21 cellular contexts compared by ENCODE assay signal in the genomic region with DNA sequence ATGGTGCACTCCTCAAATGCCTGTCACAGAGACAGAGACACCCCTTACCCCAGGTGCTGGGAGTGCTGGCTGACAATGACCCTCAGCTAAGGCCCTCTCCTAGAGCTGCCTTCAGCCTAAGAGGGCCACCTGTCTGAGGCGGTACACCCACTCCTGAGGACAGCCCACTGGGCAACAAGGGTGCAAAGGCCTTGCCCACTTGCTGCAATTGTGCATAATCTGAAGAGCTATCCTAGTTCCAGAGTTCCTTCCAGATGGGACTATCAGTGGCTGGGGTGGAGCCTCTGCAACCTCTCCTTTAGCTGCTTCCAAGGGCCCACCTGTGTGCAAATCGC.
DNase-seq lines count a peak whose midpoint lies in the region; ATAC-seq, FAIRE-seq and TF ChIP-seq lines count a peak whose summit lies in the region.
"Had no signal": no experiment of that assay in that cellular context is flagged by ENCODE, and none has a peak within 500 bp of the region (broad histone marks: within the 10 kb centered on the region; RNA-seq: fewer than 3 reads in every experiment).

No MANE protein-coding gene starts in this region.

- H2BK12ac ChIP-seq in H1 (ENCODE audit: low read depth, low read length) = no peak overlapping the region

- intact Hi-C loops in spleen (cut with DNase I; ENCODE audit: low total_unique reads) = no loop called here

- H3K4me3 ChIP-seq in BLaER1 (no peak overlapping the region), DOHH2 (ENCODE audit: low read length) (no peak overlapping the region), H1 (ENCODE audit: extremely low read depth in 1 of 4, insufficient read depth in 2 of 4, low read depth in 3 of 4, low read length in 4 of 4) (no peak overlapping the region), spleen (no peak overlapping the region)
- H3K4me3 ChIP-seq: SJCRH30, upper lobe of right lung had no signal

- H3K36me3 Mint-ChIP-seq in T-helper 17 cell (ENCODE audit: low read depth) = peaks cover 15% of the 10 kb centered on the region

- H3K9ac ChIP-seq in BLaER1 = no peak overlapping the region; the same call in 1 of the 2 replicates
- no peak overlapping the region for H3K9ac ChIP-seq in H1 (replicated peaks in 1 of 4; ENCODE audit: extremely low read depth in 1 of 4, low read depth in 3 of 4, low read length in 3 of 4)

- POLR2A ChIA-PET in H1 (lab: Charles Lee; ENCODE audit: partially characterized antibody) = interaction anchor here (0.9 to 1.1 kb wide), 3 partner anchors 11 to 87 kb away, joined by 3 read pairs; partner anchors contain the start of gene PREX1

- TF ChIP-seq EP300 in H1 (IDR thresholded peaks at IDR 0.05; ENCODE audit: borderline replicate concordance in 1 of 2, low read depth in 2 of 2, low read length in 2 of 2) = no peak

- H4K91ac ChIP-seq in H1 (replicated peaks; ENCODE audit: insufficient read length, low read length) = no peak overlapping the region

- no peak for TF ChIP-seq POLR2A in H1 (IDR thresholded peaks at IDR 0.05; ENCODE audit: control extremely low read depth in 1 of 2, low read depth in 2 of 2, low read length in 2 of 2)
- no peak for TF ChIP-seq POLR2A in spleen (IDR thresholded peaks at IDR 0.05)

- H3K79me2 ChIP-seq in DOHH2 (ENCODE audit: control insufficient read depth, low read length) (no peaks in the 10 kb centered on the region), H1 (ENCODE audit: control insufficient read depth in 1 of 2, insufficient read depth in 2 of 2, low read length in 2 of 2) (no peaks in the 10 kb centered on the region)

- H2BK20ac ChIP-seq in H1 (ENCODE audit: low read length) = no peak overlapping the region

- no peak overlapping the region for H3K56ac ChIP-seq in H1 (replicated peaks; ENCODE audit: insufficient read length, low read depth, low read length)

- no peak overlapping the region for H3K4ac ChIP-seq in H1 (replicated peaks; ENCODE audit: insufficient read length, low read depth, low read length)

- H2BK5ac ChIP-seq in H1 (ENCODE audit: low read depth, low read length) = peak overlapping the region; percentile 79

- no peak for ATAC-seq in T-helper 17 cell
- ATAC-seq: sciatic nerve, upper lobe of right lung had no signal

- H3K36me3 ChIP-seq in BLaER1 = no peaks in the 10 kb centered on the region
- H3K36me3 ChIP-seq in DOHH2 (ENCODE audit: control insufficient read depth, low read length) = no peaks in the 10 kb centered on the region
- no peaks in the 10 kb centered on the region for H3K36me3 ChIP-seq in H1 (ENCODE audit: control insufficient read depth in 2 of 4, insufficient read depth in 4 of 4, low read length in 3 of 4)
- peaks cover 0 to 95% (median 39%) of the 10 kb centered on the region in 6 donors for H3K36me3 ChIP-seq in spleen
- H3K36me3 ChIP-seq: upper lobe of right lung had no signal

- H3K23ac ChIP-seq in H1 (ENCODE audit: insufficient read length) = no peak overlapping the region

- TF ChIP-seq CTCF in DOHH2 (IDR thresholded peaks at IDR 0.05; ENCODE audit: low read depth, low read length, poor library complexity, severe bottlenecking) (no peak), H1 (IDR thresholded peaks at IDR 0.05; ENCODE audit: control extremely low read depth in 1 of 3, insufficient read depth in 1 of 3, low read depth in 1 of 3, low read length in 3 of 3) (no peak), spleen (IDR thresholded peaks at IDR 0.05 in 8 of 11, conservative IDR thresholded peaks at IDR 0.05 in 3 of 11) (no peak)

- DNase-seq in T-helper 17 cell (no peak), H1 (ENCODE audit: low read depth in 1 of 2, low spot score in 2 of 2) (no peak), NCI-H146 (lab: John Stamatoyannopoulos, UW) (no peak), HT-29 (ENCODE audit: low spot score) (no peak), spleen (no peak)
- DNase-seq: caudate nucleus; H9; IMR-90; mesendoderm; MV-4-11; NCI-H446; OCI-M1; SJCRH30; stimulated activated CD4-positive, alpha-beta T cell treated with anti-CD3 and anti-CD28 coated beads, Interleukin-2, amount 100 ng/mL, for 48 hours; upper lobe of right lung had no signal

- no peak for TF ChIP-seq RAD21 in H1 (IDR thresholded peaks at IDR 0.05 in 1 of 2, conservative IDR thresholded peaks at IDR 0.05 in 1 of 2; ENCODE audit: low read depth in 2 of 2, low read length in 2 of 2)

- no peak overlapping the region for H3K14ac ChIP-seq in H1 (ENCODE audit: insufficient read length)

- no peaks in the 10 kb centered on the region for H3K79me1 ChIP-seq in H1 (ENCODE audit: low read depth, low read length)

- no peak for FAIRE-seq in H1 (lab: Jason Lieb, UNC)
- FAIRE-seq: endothelial cell of umbilical vein, TTC549 had no signal

- CTCF ChIA-PET in H1 (lab: Charles Lee; ENCODE audit: partially characterized antibody) = interaction anchor here (0.9 to 1.4 kb wide), 4 partner anchors 8 to 82 kb away, joined by 3 to 4 read pairs (median 3); no protein-coding TSS in a partner anchor

- no peaks in the 10 kb centered on the region for H3K27me3 Mint-ChIP-seq in T-helper 17 cell
- H3K27me3 Mint-ChIP-seq: B cell had no signal

- no peak overlapping the region for H2AK5ac ChIP-seq in H1 (ENCODE audit: low read depth, low read length)

- H3K4me2 ChIP-seq in BLaER1 (peak overlapping the region; percentile 88), DOHH2 (ENCODE audit: low read length) (peak overlapping the region; percentile 34; the same call in 1 of the 2 replicates), H1 (ENCODE audit: insufficient read depth in 1 of 2, low read depth in 2 of 2, low read length in 2 of 2) (no peak overlapping the region)

- H3K23me2 ChIP-seq in H1 (ENCODE audit: low read depth, low read length) = no peaks in the 10 kb centered on the region

- no peak overlapping the region for H3K18ac ChIP-seq in H1 (ENCODE audit: extremely low read depth, low read length)

- H3K9me3 ChIP-seq in BLaER1 (no peaks in the 10 kb centered on the region), DOHH2 (ENCODE audit: control insufficient read depth, insufficient read depth, low read length) (no peaks in the 10 kb centered on the region), T-helper 17 cell (ENCODE audit: control insufficient read depth, low read length, poor library complexity, severe bottlenecking) (no peaks in the 10 kb centered on the region), H1 (ENCODE audit: insufficient read depth in 2 of 2, low read depth in 1 of 2, low read length in 1 of 2) (no peaks in the 10 kb centered on the region), spleen (no peaks in the 10 kb centered on the region)
- H3K9me3 ChIP-seq: SJCRH30, upper lobe of right lung had no signal

- H2BK120ac ChIP-seq in H1 (replicated peaks; ENCODE audit: low read depth, low read length) = no peak overlapping the region

- H3K4me1 Mint-ChIP-seq in T-helper 17 cell = peaks cover 51% of the 10 kb centered on the region

- peak overlapping the region; percentile 83 for H3K27ac ChIP-seq in BLaER1
- H3K27ac ChIP-seq in DOHH2 (ENCODE audit: low read depth, low read length) = no peak overlapping the region
- H3K27ac ChIP-seq in H1 (ENCODE audit: low read depth, low read length) = no peak overlapping the region
- H3K27ac ChIP-seq in spleen = peak overlapping the region in 2 of 8 donors; percentile 62 to 65
- H3K27ac ChIP-seq: SJCRH30, upper lobe of right lung had no signal

- H3K4me1 ChIP-seq in BLaER1 = peaks cover 72% of the 10 kb centered on the region
- peaks cover 47% of the 10 kb centered on the region for H3K4me1 ChIP-seq in DOHH2 (ENCODE audit: control insufficient read depth, low read length)
- peaks cover 0 to 3% (median 0%) of the 10 kb centered on the region in 4 experiments; a peak in 3 of 7 replicates for H3K4me1 ChIP-seq in H1 (replicated peaks in 1 of 4; ENCODE audit: control insufficient read depth in 3 of 4, insufficient read depth in 4 of 4, low read length in 3 of 4)
- H3K4me1 ChIP-seq in spleen = peaks cover 27 to 73% (median 53%) of the 10 kb centered on the region in 6 donors

- no peaks in the 10 kb centered on the region for H3K9me2 ChIP-seq in DOHH2 (replicated peaks; ENCODE audit: control insufficient read depth, low read length)

- H3K27ac Mint-ChIP-seq in T-helper 17 cell = peak overlapping the region; percentile 97

- H2AFZ ChIP-seq in H1 (ENCODE audit: low read length) = no peak overlapping the region

- no peak overlapping the region for H2BK15ac ChIP-seq in H1 (ENCODE audit: low read length)

- H4K20me1 ChIP-seq in BLaER1 (no peaks in the 10 kb centered on the region), DOHH2 (ENCODE audit: control insufficient read depth, insufficient read depth, low read depth, low read length) (no peaks in the 10 kb centered on the region), H1 (replicated peaks in 1 of 2; ENCODE audit: control insufficient read depth in 1 of 2, insufficient read depth in 2 of 2, low read length in 2 of 2) (no peaks in the 10 kb centered on the region)

- H4K5ac ChIP-seq in H1 (ENCODE audit: insufficient read length, low read depth, low read length) = no peak overlapping the region

- peak overlapping the region; percentile 4; the same call in 1 of the 2 replicates for H4K8ac ChIP-seq in H1 (ENCODE audit: extremely low read depth, insufficient read depth, low read length)

- no peak overlapping the region for H3K4me3 Mint-ChIP-seq in T-helper 17 cell
- H3K4me3 Mint-ChIP-seq: B cell, H9 had no signal

- no peaks in the 10 kb centered on the region for H3F3A ChIP-seq in DOHH2 (ENCODE audit: control insufficient read depth, insufficient read depth)

- H3K27me3 ChIP-seq in BLaER1 (no peaks in the 10 kb centered on the region), DOHH2 (ENCODE audit: control insufficient read depth, low read length) (0 out of 2 replicates have a peak, but pooled peaks cover 2% of the 10 kb centered on the region), H1 (replicated peaks in 1 of 4; ENCODE audit: control insufficient read depth in 3 of 4, extremely low read depth in 1 of 4, insufficient read depth in 3 of 4, low read length in 3 of 4) (no peaks in the 10 kb centered on the region), spleen (replicated peaks in 1 of 7) (no peaks in the 10 kb centered on the region)
- H3K27me3 ChIP-seq: SJCRH30, upper lobe of right lung had no signal

- 74% methylated on average over 2 of the region's 2 CpGs; no CpG with 5 or more reads in 1 of the 2 experiments for WGBS in H1 (ENCODE audit: extremely low coverage in 1 of 2, insufficient coverage in 1 of 2, insufficient read length in 1 of 2, insufficient replicate concordance in 2 of 2, low coverage in 1 of 2, low lambda C conversion rate in 2 of 2, missing lambda C conversion rate in 1 of 2), 2 experiments
- WGBS in spleen, 5 donors = 82 to 96% (median 89%) methylated on average over 1 to 2 of the region's 2 CpGs

TF ChIP-seq in H1, 55 proteins besides CTCF, POLR2A, EP300 and RAD21 (continues in another document):
- TF ChIP-seq PHF8 (conservative IDR thresholded peaks at IDR 0.05; ENCODE audit: low read depth, low read length) = no peak
- TF ChIP-seq MAFK (IDR thresholded peaks at IDR 0.05; ENCODE audit: low read depth, low read length) = no peak
- TF ChIP-seq TBP (IDR thresholded peaks at IDR 0.05; ENCODE audit: low read depth, low read length) = no peak

Comparison
In these comparisons a context has a peak if more than half of its experiments do, and no peak if none do; other contexts are left out.
1. H3K4me2 ChIP-seq: peak in BLaER1 (single experiment) and DOHH2 (single experiment); none in H1 (0 of 2).